ENCODE assay signal across 22 cellular contexts in genomic region chr20:51019598-51020592, GRCh38. TPM values are rescaled to one million over a fixed set of nuclear protein-coding genes. Genes with fewer than 3 reads are reported as not detected.
DNase-seq lines count a peak whose midpoint lies in the region; ATAC-seq, FAIRE-seq and TF ChIP-seq lines count a peak whose summit lies in the region.
"Had no signal": no experiment of that assay in that cellular context is flagged by ENCODE, and none has a peak within 500 bp of the region (broad histone marks: within the 10 kb centered on the region; RNA-seq: fewer than 3 reads in every experiment).

No MANE protein-coding gene starts in this region.

- no peak overlapping the region for H3K27ac Mint-ChIP-seq in nephron progenitor cell
- no peak overlapping the region for H3K27ac Mint-ChIP-seq in natural killer cell
- H3K27ac Mint-ChIP-seq: activated CD4-positive, alpha-beta memory T cell treated with anti-CD3 and anti-CD28 coated beads for 36 hours; activated naive CD4-positive, alpha-beta T cell treated with anti-CD3 and anti-CD28 coated beads, Interleukin-2, amount 50 U/mL, for 72 hours; HFFc6; T-helper 17 cell had no signal

- no peaks in the 10 kb centered on the region for H3K9me3 Mint-ChIP-seq in nephron progenitor cell
- no peaks in the 10 kb centered on the region for H3K9me3 Mint-ChIP-seq in natural killer cell
- H3K9me3 Mint-ChIP-seq: activated CD4-positive, alpha-beta memory T cell treated with anti-CD3 and anti-CD28 coated beads for 36 hours; activated naive CD4-positive, alpha-beta T cell treated with anti-CD3 and anti-CD28 coated beads, Interleukin-2, amount 50 U/mL, for 72 hours; activated T-cell treated with anti-CD3 and anti-CD28 coated beads, Interleukin-2, amount 50 U/mL, for 4 hours; HFFc6 had no signal

- ATAC-seq in HG03039 (IDR thresholded peaks at IDR 0.05; ENCODE audit: unreplicated experiment) (no peak), natural killer cell (no peak)
- ATAC-seq: activated naive CD4-positive, alpha-beta T cell treated with anti-CD3 and anti-CD28 coated beads, Interleukin-2, amount 50 U/mL, for 72 hours; activated T-cell treated with anti-CD3 and anti-CD28 coated beads, Interleukin-2, amount 50 U/mL, for 4 hours; body of pancreas; T-helper 17 cell had no signal

- no peak for FAIRE-seq in RCC 7860 (lab: Jason Lieb, UNC)
- FAIRE-seq: GM12892 had no signal

- H3K27me3 ChIP-seq in brain microvascular endothelial cell (replicated peaks) = no peaks in the 10 kb centered on the region

- H3K36me3 ChIP-seq in brain microvascular endothelial cell (replicated peaks) = peaks cover 38% of the 10 kb centered on the region
- H3K36me3 ChIP-seq: left ventricle myocardium inferior, sigmoid colon, stomach had no signal

- TF ChIP-seq CTCF in brain microvascular endothelial cell (IDR thresholded peaks at IDR 0.05; ENCODE audit: low read depth, low read length, missing control alignments) = no peak
- TF ChIP-seq CTCF in nephron progenitor cell (IDR thresholded peaks at IDR 0.05) = no peak
- no peak for TF ChIP-seq CTCF in natural killer cell (IDR thresholded peaks at IDR 0.05)

- H3K27ac ChIP-seq in brain microvascular endothelial cell = no peak overlapping the region
- H3K27ac ChIP-seq: body of pancreas, left ventricle myocardium inferior, sigmoid colon, stomach had no signal

- DNase-seq in D341Med (ENCODE audit: low spot score) (peak; percentile 63), NCI-H446 (lab: John Stamatoyannopoulos, UW) (peak; percentile 9 to 65), brain microvascular endothelial cell (no peak), nephron progenitor cell (no peak), OCI-M1 (lab: John Stamatoyannopoulos, UW) (no peak), natural killer cell (no peak), RCC 7860 (ENCODE audit: low spot score) (no peak)
- DNase-seq: activated CD4-positive, alpha-beta memory T cell treated with anti-CD3 and anti-CD28 coated beads for 36 hours; activated T-cell treated with anti-CD3 and anti-CD28 coated beads, Interleukin-2, amount 50 U/mL, for 4 hours; body of pancreas; GF-D8; HFFc6; left ventricle myocardium inferior; NCI-H1436 treated with DMSO at 0.1 percent for 48 hours; SHP77; sigmoid colon; stimulated activated CD4-positive, alpha-beta T cell treated with anti-CD3 and anti-CD28 coated beads, Interleukin-2, amount 100 ng/mL, for 24 hours; stomach; T-helper 17 cell had no signal

- peak overlapping the region; percentile 81 for H3K4me3 Mint-ChIP-seq in nephron progenitor cell
- no peak overlapping the region for H3K4me3 Mint-ChIP-seq in natural killer cell
- H3K4me3 Mint-ChIP-seq: activated CD4-positive, alpha-beta memory T cell treated with anti-CD3 and anti-CD28 coated beads for 36 hours; HFFc6 had no signal

- peaks cover 80% of the 10 kb centered on the region for H3K4me1 Mint-ChIP-seq in nephron progenitor cell
- H3K4me1 Mint-ChIP-seq in natural killer cell = peaks cover 10 to 14% of the 10 kb centered on the region in 2 donors

- H3K36me3 Mint-ChIP-seq in nephron progenitor cell (ENCODE audit: low read depth) (peaks cover 32% of the 10 kb centered on the region), natural killer cell (no peaks in the 10 kb centered on the region)
- H3K36me3 Mint-ChIP-seq: activated CD4-positive, alpha-beta memory T cell treated with anti-CD3 and anti-CD28 coated beads for 36 hours had no signal

- in situ Hi-C loops in brain microvascular endothelial cell (cut with HindIII; ENCODE audit: low pct_ligation_motif_present, low sequenced_read_pairs) = no loop called here

- peak overlapping the region; percentile 88 for H3K4me3 ChIP-seq in brain microvascular endothelial cell (ENCODE audit: low read depth, low read length)
- H3K4me3 ChIP-seq: body of pancreas, left ventricle myocardium inferior, sigmoid colon, stomach had no signal

- intact Hi-C loops in natural killer cell (cut with micrococcal nuclease) = no loop called here

- H3K27me3 Mint-ChIP-seq in nephron progenitor cell (ENCODE audit: low read depth, poor library complexity) = peaks cover 7% of the 10 kb centered on the region
- peaks cover 50 to 54% of the 10 kb centered on the region in 2 donors for H3K27me3 Mint-ChIP-seq in natural killer cell (ENCODE audit: low read depth in 2 of 2)

RNA-seq across cellular contexts. Expression of gene KCNG1, which starts 3.0 kb away (rescaled TPM):
- not detected for total RNA-seq in natural killer cell

Comparison
In these comparisons a context has a peak if more than half of its experiments do, and no peak if none do; other contexts are left out.
1. DNase-seq: peak in D341Med (single experiment) and NCI-H446 (2 of 2); none in brain microvascular endothelial cell (single experiment), nephron progenitor cell (single experiment), OCI-M1 (single experiment), natural killer cell (single experiment) and RCC 7860 (single experiment).